8 cellular contexts compared by ENCODE assay signal in the genomic region with DNA sequence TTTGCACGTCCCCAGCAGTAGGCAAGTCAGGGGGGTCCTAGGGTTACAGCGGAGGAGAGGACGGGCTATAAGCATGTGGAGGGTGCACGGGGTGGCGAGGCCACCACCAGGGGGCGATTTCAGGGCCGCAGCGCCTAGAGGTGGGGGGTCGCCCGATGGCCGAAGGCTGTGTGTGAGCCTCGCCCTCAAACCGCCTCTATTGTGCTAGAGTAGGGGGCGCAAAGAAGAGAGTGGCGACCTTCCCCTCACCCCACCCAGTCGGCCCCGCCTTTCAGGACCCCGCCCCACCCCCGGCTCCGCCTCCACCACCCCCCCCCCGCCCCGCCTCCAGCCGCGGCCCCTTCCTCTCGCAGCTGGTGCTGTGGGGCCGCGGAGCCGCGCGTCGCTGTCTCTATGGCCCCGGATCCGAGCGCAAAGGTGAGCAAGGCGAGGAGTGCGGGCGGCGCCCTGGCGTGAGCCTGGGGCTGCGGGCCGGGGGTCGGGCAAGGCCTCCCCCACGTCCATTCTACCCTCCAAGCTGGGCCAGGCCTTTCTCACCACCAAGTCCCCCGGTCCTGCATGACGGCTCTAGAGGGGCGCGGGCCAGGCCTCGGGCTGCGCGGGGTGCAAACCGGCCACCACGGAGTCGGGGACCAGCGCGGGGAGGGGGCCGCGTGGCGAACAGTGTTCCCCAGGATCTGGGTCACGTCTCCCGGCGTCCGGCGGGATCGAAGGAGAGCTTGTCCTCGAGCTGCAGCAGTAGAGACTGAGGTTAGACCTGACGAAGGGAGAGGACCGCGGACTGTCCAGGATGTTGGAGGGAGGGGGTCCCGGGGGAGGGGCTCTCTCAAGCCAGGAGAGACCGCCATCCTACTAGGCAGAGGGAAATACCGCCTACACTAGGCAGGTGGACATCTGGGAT. TPM values are rescaled to one million over a fixed set of nuclear protein-coding genes. Genes with fewer than 3 reads are reported as not detected.
DNase-seq lines count a peak whose midpoint lies in the region; ATAC-seq and TF ChIP-seq lines count a peak whose summit lies in the region.

A gene with protein sequence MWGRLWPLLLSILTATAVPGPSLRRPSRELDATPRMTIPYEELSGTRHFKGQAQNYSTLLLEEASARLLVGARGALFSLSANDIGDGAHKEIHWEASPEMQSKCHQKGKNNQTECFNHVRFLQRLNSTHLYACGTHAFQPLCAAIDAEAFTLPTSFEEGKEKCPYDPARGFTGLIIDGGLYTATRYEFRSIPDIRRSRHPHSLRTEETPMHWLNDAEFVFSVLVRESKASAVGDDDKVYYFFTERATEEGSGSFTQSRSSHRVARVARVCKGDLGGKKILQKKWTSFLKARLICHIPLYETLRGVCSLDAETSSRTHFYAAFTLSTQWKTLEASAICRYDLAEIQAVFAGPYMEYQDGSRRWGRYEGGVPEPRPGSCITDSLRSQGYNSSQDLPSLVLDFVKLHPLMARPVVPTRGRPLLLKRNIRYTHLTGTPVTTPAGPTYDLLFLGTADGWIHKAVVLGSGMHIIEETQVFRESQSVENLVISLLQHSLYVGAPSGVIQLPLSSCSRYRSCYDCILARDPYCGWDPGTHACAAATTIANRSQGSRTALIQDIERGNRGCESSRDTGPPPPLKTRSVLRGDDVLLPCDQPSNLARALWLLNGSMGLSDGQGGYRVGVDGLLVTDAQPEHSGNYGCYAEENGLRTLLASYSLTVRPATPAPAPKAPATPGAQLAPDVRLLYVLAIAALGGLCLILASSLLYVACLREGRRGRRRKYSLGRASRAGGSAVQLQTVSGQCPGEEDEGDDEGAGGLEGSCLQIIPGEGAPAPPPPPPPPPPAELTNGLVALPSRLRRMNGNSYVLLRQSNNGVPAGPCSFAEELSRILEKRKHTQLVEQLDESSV (plus strand): TSS at position 330 of the 901 bp plus-strand sequence. CDS start 3,409 bp downstream, outside the sequence.

- ATAC-seq in GM18868 (IDR thresholded peaks at IDR 0.05; ENCODE audit: unreplicated experiment) (peak; percentile 66), omental fat pad (ENCODE audit: low FRiP score) (peak; percentile 49), HG03439 (IDR thresholded peaks at IDR 0.05; ENCODE audit: unreplicated experiment) (no peak), GM19328 (IDR thresholded peaks at IDR 0.05; ENCODE audit: unreplicated experiment) (no peak)

- DNase-seq in AG10803 (ENCODE audit: low read depth): peak; percentile 21
- peak; percentile 55 for DNase-seq in NCI-H2227 (lab: John Stamatoyannopoulos, UW; ENCODE audit: unreplicated experiment)
- DNase-seq in activated effector memory CD4-positive, alpha-beta T cell treated with Interleukin-2 at 50 U/mL for 16 hours: peak; percentile 23
- DNase-seq in germinal center (ENCODE audit: low spot score): peak; percentile 75
- no peak for DNase-seq in omental fat pad (ENCODE audit: low spot score)

- TF ChIP-seq CTCF in AG10803 (conservative IDR thresholded peaks at IDR 0.05; ENCODE audit: low read length) (peak; percentile 70), omental fat pad (IDR thresholded peaks at IDR 0.05) (no peak)

- H3K4me3 ChIP-seq in AG10803 (ENCODE audit: low read length): peak within 1 kb of the TSS; percentile 63

RNA-seq across cellular contexts. Expression of the gene that starts here (rescaled TPM):
- 1 to 10 TPM in 2 of 4 donors, under 1 TPM in 2; 0.47 to 1.4 (median 1.1) TPM for total RNA-seq in omental fat pad

Comparison
In these comparisons a context has a peak if more than half of its experiments do, and no peak if none do; other contexts are left out.
1. ATAC-seq: peak in GM18868 (single experiment) and omental fat pad (single experiment); none in HG03439 (single experiment) and GM19328 (single experiment).